In the genomic region with DNA sequence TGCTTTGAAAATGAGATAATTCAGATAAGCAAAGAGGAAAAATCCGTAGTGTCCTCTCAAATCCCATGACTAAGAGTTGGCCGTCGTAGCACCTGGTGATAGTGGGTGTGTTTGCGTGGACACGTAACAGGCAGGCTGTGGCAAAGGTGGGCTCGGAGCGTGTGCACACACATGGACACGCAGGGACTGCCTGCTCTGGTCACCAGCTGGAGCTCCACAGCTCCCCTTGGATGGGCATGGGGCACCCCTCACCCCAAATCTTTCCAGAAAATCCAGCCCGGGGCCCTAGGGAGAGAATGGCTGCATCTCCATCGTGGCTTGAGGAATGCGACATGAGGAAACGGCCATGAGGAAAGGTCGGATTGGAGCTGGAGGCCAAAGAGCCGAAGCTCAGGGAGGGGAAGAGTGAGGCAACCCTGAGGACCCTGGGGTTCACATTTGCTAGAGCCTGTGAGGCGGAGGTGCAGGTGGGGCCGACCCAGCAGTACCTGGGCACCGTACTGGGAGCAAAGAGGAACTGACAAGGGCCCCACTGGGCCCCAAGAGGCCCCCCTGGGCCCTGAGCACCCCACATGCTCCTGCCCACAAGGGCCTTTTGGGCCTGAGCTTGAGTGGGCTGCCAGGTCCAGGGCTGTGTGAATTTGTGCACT, we compare ENCODE assay signal across 1 cellular context.
TF ChIP-seq lines count a peak whose summit lies in the region.

No MANE protein-coding gene starts in this region.

TF ChIP-seq in HepG2, 621 proteins besides CTCF, POLR2A, EP300 and RAD21:
- TF ChIP-seq HNRNPLL (IDR thresholded peaks at IDR 0.05; ENCODE audit: low read depth, low read length, poor library complexity, severe bottlenecking) (peak; percentile 37), NFKBIZ (CRISPR knock-in tag; IDR thresholded peaks at IDR 0.05) (no peak)
